In the genomic region with DNA sequence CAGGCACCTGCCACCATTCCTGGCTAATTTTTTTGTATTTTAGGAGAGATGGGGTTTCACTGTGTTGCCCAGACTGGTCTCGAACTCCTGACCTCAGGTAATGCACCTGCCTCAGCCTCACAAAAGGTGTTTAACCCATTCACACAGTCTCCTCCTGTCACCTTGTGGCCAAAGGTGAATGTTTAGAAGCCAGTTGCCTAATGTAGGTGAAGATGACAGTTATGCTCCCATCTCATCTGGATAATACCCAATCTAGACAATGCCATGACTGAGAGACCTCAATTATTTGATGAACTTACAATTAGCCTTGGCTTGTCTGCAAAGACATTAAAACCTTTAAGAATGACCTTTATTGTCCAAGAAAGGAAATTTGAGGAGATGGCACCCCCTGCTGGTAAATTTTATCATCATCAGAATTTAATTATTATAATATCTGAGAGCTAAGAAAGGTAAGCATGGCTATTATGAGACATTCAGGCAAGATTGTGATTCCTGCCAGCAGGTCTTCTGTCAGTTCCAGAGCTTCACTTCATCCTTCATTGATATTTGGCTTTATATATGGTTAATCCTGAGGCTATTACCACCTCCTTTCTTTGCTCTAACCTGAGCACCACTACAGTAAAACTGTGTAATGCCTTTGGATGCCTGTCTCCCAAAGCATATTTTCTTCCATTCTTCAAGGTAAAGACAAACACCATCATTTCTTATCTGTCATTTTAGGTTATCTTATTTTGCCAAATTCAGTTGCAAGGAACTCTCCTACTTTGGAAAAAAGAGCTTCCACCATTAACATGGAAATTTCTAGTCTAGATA, we compare ENCODE assay signal across 1 cellular context.
TF ChIP-seq lines count a peak whose summit lies in the region.

No MANE protein-coding gene starts in this region.

TF ChIP-seq in HepG2, 621 proteins besides CTCF, POLR2A, EP300 and RAD21 (continued from another document and continues in another):
- TF ChIP-seq ZNF317 (CRISPR knock-in tag; IDR thresholded peaks at IDR 0.05) (0 out of 2 replicates have a peak, but pooled peaks have one; percentile 21), ZNF567 (CRISPR knock-in tag; IDR thresholded peaks at IDR 0.05; ENCODE audit: borderline replicate concordance) (peak; percentile 30; the same call in 1 of the 2 replicates), ZNF839 (CRISPR knock-in tag; IDR thresholded peaks at IDR 0.05; ENCODE audit: borderline replicate concordance) (no peak), GTF3A (CRISPR knock-in tag; conservative IDR thresholded peaks at IDR 0.05) (0 out of 2 replicates have a peak, but pooled peaks have one; percentile 51), ZSCAN25 (CRISPR knock-in tag; IDR thresholded peaks at IDR 0.05) (peak; percentile 34; the same call in 1 of the 2 replicates), ZNF598 (CRISPR knock-in tag; IDR thresholded peaks at IDR 0.05; ENCODE audit: borderline replicate concordance) (no peak), NFATC3 (CRISPR knock-in tag; IDR thresholded peaks at IDR 0.05) (0 out of 2 replicates have a peak, but pooled peaks have one; percentile 69), CEBPG (CRISPR knock-in tag; IDR thresholded peaks at IDR 0.05) (peak; percentile 82), SAP130 (CRISPR knock-in tag; IDR thresholded peaks at IDR 0.05; ENCODE audit: low read depth) (0 out of 2 replicates have a peak, but pooled peaks have one; percentile 25), KLF9 (CRISPR knock-in tag; IDR thresholded peaks at IDR 0.05; ENCODE audit: low read depth) (no peak), ZNF7 (CRISPR knock-in tag; IDR thresholded peaks at IDR 0.05) (no peak), ZSCAN9 (CRISPR knock-in tag; IDR thresholded peaks at IDR 0.05; ENCODE audit: borderline replicate concordance) (0 out of 2 replicates have a peak, but pooled peaks have one; percentile 33), ERF (CRISPR knock-in tag; IDR thresholded peaks at IDR 0.05) (peak; percentile 54; the same call in 1 of the 2 replicates), KDM1A (CRISPR knock-in tag; IDR thresholded peaks at IDR 0.05) (no peak), ZEB1 (IDR thresholded peaks at IDR 0.05; ENCODE audit: insufficient replicate concordance, low read depth) (peak; percentile 43), ZNF746 (CRISPR knock-in tag; IDR thresholded peaks at IDR 0.05) (no peak), ZNF136 (CRISPR knock-in tag; IDR thresholded peaks at IDR 0.05; ENCODE audit: low read depth) (no peak), ZNF749 (CRISPR knock-in tag; IDR thresholded peaks at IDR 0.05; ENCODE audit: borderline replicate concordance) (0 out of 2 replicates have a peak, but pooled peaks have one; percentile 36), FOXO1 (CRISPR knock-in tag; IDR thresholded peaks at IDR 0.05) (peak; percentile 51; the same call in 1 of the 2 replicates), ZNF274 (CRISPR knock-in tag; IDR thresholded peaks at IDR 0.05) (peak; percentile 61; the same call in 1 of the 2 replicates), ZNF547 (CRISPR knock-in tag; IDR thresholded peaks at IDR 0.05) (0 out of 2 replicates have a peak, but pooled peaks have one; percentile 51), ASH2L (IDR thresholded peaks at IDR 0.05; ENCODE audit: insufficient read length, low read depth, low read length) (no peak), CCAR2 (optimal IDR thresholded peaks at IDR 0.05; ENCODE audit: low read depth, low read length) (no peak), GABPA (IDR thresholded peaks at IDR 0.05; ENCODE audit: low read depth, low read length) (no peak), GABPA (CRISPR knock-in tag; IDR thresholded peaks at IDR 0.05; ENCODE audit: low read depth) (0 out of 2 replicates have a peak, but pooled peaks have one; percentile 9), MEF2D (CRISPR knock-in tag; IDR thresholded peaks at IDR 0.05) (0 out of 2 replicates have a peak, but pooled peaks have one; percentile 31), XBP1 (CRISPR knock-in tag; IDR thresholded peaks at IDR 0.05) (no peak), IRF2 (CRISPR knock-in tag; IDR thresholded peaks at IDR 0.05) (0 out of 2 replicates have a peak, but pooled peaks have one; percentile 10), ZNF724P (CRISPR knock-in tag; IDR thresholded peaks at IDR 0.05; ENCODE audit: borderline replicate concordance) (no peak), KDM3A (CRISPR knock-in tag; IDR thresholded peaks at IDR 0.05; ENCODE audit: low read depth) (peak; percentile 59; the same call in 1 of the 2 replicates), MIXL1 (CRISPR knock-in tag; IDR thresholded peaks at IDR 0.05) (peak; percentile 64), ZKSCAN8 (CRISPR knock-in tag; IDR thresholded peaks at IDR 0.05; ENCODE audit: borderline replicate concordance) (peak; percentile 48; the same call in 1 of the 2 replicates), ZSCAN30 (CRISPR knock-in tag; IDR thresholded peaks at IDR 0.05) (no peak), PPARG (CRISPR knock-in tag; conservative IDR thresholded peaks at IDR 0.05) (0 out of 2 replicates have a peak, but pooled peaks have one; percentile 18), DR1 (CRISPR knock-in tag; IDR thresholded peaks at IDR 0.05) (no peak), RCOR2 (CRISPR knock-in tag; IDR thresholded peaks at IDR 0.05) (no peak)
- TF ChIP-seq, protein P1, sequence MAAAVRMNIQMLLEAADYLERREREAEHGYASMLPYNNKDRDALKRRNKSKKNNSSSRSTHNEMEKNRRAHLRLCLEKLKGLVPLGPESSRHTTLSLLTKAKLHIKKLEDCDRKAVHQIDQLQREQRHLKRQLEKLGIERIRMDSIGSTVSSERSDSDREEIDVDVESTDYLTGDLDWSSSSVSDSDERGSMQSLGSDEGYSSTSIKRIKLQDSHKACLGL (CRISPR knock-in tag; IDR thresholded peaks at IDR 0.05), result no peak
- TF ChIP-seq, protein P2, sequence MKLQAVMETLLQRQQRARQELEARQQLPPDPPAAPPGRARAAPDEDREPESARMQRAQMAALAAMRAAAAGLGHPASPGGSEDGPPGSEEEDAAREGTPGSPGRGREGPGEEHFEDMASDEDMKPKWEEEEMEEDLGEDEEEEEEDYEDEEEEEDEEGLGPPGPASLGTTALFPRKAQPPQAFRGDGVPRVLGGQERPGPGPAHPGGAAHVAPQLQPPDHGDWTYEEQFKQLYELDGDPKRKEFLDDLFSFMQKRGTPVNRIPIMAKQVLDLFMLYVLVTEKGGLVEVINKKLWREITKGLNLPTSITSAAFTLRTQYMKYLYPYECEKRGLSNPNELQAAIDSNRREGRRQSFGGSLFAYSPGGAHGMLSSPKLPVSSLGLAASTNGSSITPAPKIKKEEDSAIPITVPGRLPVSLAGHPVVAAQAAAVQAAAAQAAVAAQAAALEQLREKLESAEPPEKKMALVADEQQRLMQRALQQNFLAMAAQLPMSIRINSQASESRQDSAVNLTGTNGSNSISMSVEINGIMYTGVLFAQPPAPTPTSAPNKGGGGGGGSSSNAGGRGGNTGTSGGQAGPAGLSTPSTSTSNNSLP (IDR thresholded peaks at IDR 0.05; ENCODE audit: low read depth, low read length), result peak; percentile 90
- TF ChIP-seq, protein P3, sequence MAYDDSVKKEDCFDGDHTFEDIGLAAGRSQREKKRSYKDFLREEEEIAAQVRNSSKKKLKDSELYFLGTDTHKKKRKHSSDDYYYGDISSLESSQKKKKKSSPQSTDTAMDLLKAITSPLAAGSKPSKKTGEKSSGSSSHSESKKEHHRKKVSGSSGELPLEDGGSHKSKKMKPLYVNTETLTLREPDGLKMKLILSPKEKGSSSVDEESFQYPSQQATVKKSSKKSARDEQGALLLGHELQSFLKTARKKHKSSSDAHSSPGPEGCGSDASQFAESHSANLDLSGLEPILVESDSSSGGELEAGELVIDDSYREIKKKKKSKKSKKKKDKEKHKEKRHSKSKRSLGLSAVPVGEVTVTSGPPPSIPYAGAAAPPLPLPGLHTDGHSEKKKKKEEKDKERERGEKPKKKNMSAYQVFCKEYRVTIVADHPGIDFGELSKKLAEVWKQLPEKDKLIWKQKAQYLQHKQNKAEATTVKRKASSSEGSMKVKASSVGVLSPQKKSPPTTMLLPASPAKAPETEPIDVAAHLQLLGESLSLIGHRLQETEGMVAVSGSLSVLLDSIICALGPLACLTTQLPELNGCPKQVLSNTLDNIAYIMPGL (CRISPR knock-in tag; IDR thresholded peaks at IDR 0.05; ENCODE audit: borderline replicate concordance in 1 of 2, low read depth in 1 of 2), result peak; percentile 71 to 87; a peak in 3 of 4 replicates
- TF ChIP-seq, protein P4, sequence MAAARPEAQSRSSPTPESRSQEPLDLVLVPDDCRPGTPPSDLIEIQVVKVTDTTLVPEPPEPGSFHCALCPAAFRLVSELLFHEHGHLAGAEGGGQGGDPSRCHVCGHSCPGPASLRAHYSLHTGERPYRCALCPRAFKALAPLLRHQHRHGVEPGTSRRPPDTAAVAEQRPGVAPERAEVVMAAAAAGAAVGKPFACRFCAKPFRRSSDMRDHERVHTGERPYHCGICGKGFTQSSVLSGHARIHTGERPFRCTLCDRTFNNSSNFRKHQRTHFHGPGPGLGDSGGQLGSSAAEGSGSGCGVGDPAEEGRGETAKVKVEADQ (CRISPR knock-in tag; IDR thresholded peaks at IDR 0.05; ENCODE audit: borderline replicate concordance), result peak; percentile 73; the same call in 1 of the 2 replicates
- TF ChIP-seq, protein P5, sequence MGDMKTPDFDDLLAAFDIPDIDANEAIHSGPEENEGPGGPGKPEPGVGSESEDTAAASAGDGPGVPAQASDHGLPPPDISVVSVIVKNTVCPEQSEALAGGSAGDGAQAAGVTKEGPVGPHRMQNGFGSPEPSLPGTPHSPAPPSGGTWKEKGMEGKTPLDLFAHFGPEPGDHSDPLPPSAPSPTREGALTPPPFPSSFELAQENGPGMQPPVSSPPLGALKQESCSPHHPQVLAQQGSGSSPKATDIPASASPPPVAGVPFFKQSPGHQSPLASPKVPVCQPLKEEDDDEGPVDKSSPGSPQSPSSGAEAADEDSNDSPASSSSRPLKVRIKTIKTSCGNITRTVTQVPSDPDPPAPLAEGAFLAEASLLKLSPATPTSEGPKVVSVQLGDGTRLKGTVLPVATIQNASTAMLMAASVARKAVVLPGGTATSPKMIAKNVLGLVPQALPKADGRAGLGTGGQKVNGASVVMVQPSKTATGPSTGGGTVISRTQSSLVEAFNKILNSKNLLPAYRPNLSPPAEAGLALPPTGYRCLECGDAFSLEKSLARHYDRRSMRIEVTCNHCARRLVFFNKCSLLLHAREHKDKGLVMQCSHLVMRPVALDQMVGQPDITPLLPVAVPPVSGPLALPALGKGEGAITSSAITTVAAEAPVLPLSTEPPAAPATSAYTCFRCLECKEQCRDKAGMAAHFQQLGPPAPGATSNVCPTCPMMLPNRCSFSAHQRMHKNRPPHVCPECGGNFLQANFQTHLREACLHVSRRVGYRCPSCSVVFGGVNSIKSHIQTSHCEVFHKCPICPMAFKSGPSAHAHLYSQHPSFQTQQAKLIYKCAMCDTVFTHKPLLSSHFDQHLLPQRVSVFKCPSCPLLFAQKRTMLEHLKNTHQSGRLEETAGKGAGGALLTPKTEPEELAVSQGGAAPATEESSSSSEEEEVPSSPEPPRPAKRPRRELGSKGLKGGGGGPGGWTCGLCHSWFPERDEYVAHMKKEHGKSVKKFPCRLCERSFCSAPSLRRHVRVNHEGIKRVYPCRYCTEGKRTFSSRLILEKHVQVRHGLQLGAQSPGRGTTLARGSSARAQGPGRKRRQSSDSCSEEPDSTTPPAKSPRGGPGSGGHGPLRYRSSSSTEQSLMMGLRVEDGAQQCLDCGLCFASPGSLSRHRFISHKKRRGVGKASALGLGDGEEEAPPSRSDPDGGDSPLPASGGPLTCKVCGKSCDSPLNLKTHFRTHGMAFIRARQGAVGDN (CRISPR knock-in tag; IDR thresholded peaks at IDR 0.05), result no peak
- TF ChIP-seq, protein P6, sequence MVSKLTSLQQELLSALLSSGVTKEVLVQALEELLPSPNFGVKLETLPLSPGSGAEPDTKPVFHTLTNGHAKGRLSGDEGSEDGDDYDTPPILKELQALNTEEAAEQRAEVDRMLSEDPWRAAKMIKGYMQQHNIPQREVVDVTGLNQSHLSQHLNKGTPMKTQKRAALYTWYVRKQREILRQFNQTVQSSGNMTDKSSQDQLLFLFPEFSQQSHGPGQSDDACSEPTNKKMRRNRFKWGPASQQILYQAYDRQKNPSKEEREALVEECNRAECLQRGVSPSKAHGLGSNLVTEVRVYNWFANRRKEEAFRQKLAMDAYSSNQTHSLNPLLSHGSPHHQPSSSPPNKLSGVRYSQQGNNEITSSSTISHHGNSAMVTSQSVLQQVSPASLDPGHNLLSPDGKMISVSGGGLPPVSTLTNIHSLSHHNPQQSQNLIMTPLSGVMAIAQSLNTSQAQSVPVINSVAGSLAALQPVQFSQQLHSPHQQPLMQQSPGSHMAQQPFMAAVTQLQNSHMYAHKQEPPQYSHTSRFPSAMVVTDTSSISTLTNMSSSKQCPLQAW (CRISPR knock-in tag; IDR thresholded peaks at IDR 0.05), result peak; percentile 61
- TF ChIP-seq, protein P7, sequence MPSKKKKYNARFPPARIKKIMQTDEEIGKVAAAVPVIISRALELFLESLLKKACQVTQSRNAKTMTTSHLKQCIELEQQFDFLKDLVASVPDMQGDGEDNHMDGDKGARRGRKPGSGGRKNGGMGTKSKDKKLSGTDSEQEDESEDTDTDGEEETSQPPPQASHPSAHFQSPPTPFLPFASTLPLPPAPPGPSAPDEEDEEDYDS (CRISPR knock-in tag; IDR thresholded peaks at IDR 0.05), result peak; percentile 24; the same call in 1 of the 2 replicates
- TF ChIP-seq, protein P8, sequence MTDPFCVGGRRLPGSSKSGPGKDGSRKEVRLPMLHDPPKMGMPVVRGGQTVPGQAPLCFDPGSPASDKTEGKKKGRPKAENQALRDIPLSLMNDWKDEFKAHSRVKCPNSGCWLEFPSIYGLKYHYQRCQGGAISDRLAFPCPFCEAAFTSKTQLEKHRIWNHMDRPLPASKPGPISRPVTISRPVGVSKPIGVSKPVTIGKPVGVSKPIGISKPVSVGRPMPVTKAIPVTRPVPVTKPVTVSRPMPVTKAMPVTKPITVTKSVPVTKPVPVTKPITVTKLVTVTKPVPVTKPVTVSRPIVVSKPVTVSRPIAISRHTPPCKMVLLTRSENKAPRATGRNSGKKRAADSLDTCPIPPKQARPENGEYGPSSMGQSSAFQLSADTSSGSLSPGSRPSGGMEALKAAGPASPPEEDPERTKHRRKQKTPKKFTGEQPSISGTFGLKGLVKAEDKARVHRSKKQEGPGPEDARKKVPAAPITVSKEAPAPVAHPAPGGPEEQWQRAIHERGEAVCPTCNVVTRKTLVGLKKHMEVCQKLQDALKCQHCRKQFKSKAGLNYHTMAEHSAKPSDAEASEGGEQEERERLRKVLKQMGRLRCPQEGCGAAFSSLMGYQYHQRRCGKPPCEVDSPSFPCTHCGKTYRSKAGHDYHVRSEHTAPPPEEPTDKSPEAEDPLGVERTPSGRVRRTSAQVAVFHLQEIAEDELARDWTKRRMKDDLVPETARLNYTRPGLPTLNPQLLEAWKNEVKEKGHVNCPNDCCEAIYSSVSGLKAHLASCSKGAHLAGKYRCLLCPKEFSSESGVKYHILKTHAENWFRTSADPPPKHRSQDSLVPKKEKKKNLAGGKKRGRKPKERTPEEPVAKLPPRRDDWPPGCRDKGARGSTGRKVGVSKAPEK (CRISPR knock-in tag; IDR thresholded peaks at IDR 0.05; ENCODE audit: borderline replicate concordance), result no peak; the same call in 1 of the 2 replicates
